ENCODE assay signal across 16 cellular contexts in genomic region chr12:97941686-97942354, GRCh38.
DNase-seq lines count a peak whose midpoint lies in the region; TF ChIP-seq lines count a peak whose summit lies in the region.
"Had no signal": no experiment of that assay in that cellular context is flagged by ENCODE, and none has a peak within 500 bp of the region (broad histone marks: within the 10 kb centered on the region; RNA-seq: fewer than 3 reads in every experiment).

No MANE protein-coding gene starts in this region.

- peak; percentile 28 for DNase-seq in COLO668 (lab: John Stamatoyannopoulos, UW; ENCODE audit: unreplicated experiment)
- DNase-seq in DMS53 (lab: John Stamatoyannopoulos, UW), result peak; percentile 91
- DNase-seq in mammary epithelial cell, result peak; percentile 27
- DNase-seq in kidney tubule cell (ENCODE audit: low spot score), result peak; percentile 26
- DNase-seq in ecto neural progenitor cell (ENCODE audit: low spot score), result no peak
- DNase-seq in chondrocyte (ENCODE audit: low spot score), result no peak
- no peak for DNase-seq in activated T-cell treated with anti-CD3 and anti-CD28 coated beads, Interleukin-2, amount 50 U/mL, for 48 hours
- DNase-seq: CD4-positive, CD25-positive, alpha-beta regulatory T cell; COR-L47; DMS153; GDM1; NCI-H1092; NCI-H1436; NCI-H1930; Right ventricle myocardium superior had no signal

- no peak overlapping the region for H3K4me2 ChIP-seq in mammary epithelial cell (ENCODE audit: insufficient read depth, low read depth, low read length)

- dilution Hi-C loops in mammary epithelial cell (cut with HindIII; ENCODE audit: low sequenced_read_pairs), result no loop called here

- H2AFZ ChIP-seq in mammary epithelial cell (ENCODE audit: low read depth, low read length), result no peak overlapping the region

- H3K4me3 ChIP-seq in mammary epithelial cell (replicated peaks in 1 of 3; ENCODE audit: insufficient read depth in 1 of 3, low read depth in 2 of 3, low read length in 3 of 3), result no peak overlapping the region
- H3K4me3 ChIP-seq: K562 had no signal

- no peak overlapping the region for H3K4me3 Mint-ChIP-seq in chondrocyte (ENCODE audit: unreplicated experiment)
- H3K4me3 Mint-ChIP-seq: CD4-positive, CD25-positive, alpha-beta regulatory T cell had no signal

- H3K27ac ChIP-seq in mammary epithelial cell (ENCODE audit: insufficient read depth, low read depth, low read length), result no peak overlapping the region

- intact Hi-C loops in mammary epithelial cell (cut with micrococcal nuclease), result loop anchor here (5.0 kb wide), 2 partner anchors 225 to 370 kb away; no protein-coding TSS in a partner anchor

- H3K9me3 ChIP-seq in mammary epithelial cell (replicated peaks; ENCODE audit: insufficient read depth, low read length), result peaks cover 2% of the 10 kb centered on the region

- no peak overlapping the region for H3K27ac Mint-ChIP-seq in chondrocyte (ENCODE audit: unreplicated experiment)
- H3K27ac Mint-ChIP-seq: CD4-positive, CD25-positive, alpha-beta regulatory T cell had no signal

- H3K27me3 ChIP-seq in mammary epithelial cell (ENCODE audit: insufficient read depth, low read length), result no peaks in the 10 kb centered on the region

- no peaks in the 10 kb centered on the region for H3K36me3 Mint-ChIP-seq in chondrocyte (ENCODE audit: low read depth)
- H3K36me3 Mint-ChIP-seq: CD4-positive, CD25-positive, alpha-beta regulatory T cell had no signal

- H3K9me3 Mint-ChIP-seq in chondrocyte (ENCODE audit: low read depth), result peaks cover 6% of the 10 kb centered on the region

- no peaks in the 10 kb centered on the region for H4K20me1 ChIP-seq in mammary epithelial cell (ENCODE audit: insufficient read depth, low read length)

- no peak overlapping the region for H3K9ac ChIP-seq in mammary epithelial cell (ENCODE audit: insufficient read depth, low read length)

- WGBS in mammary epithelial cell (ENCODE audit: low coverage, missing lambda C conversion rate), result 93% methylated on average over 3 of the region's 3 CpGs

- in situ Hi-C loops in mammary epithelial cell (cut with MboI; ENCODE audit: low sequenced_read_pairs in 2 of 2), result no loop called here

- H3K4me1 Mint-ChIP-seq in chondrocyte (ENCODE audit: low read depth), result no peaks in the 10 kb centered on the region
- H3K4me1 Mint-ChIP-seq: CD4-positive, CD25-positive, alpha-beta regulatory T cell had no signal

- H3K27me3 Mint-ChIP-seq in chondrocyte (ENCODE audit: low read depth), result no peaks in the 10 kb centered on the region
- H3K27me3 Mint-ChIP-seq: CD4-positive, CD25-positive, alpha-beta regulatory T cell had no signal

- BruUV-seq in mammary epithelial cell (replicated peaks; lab: Mats Ljungman, UMichigan), result no TSS peak

- CTCF ChIA-PET in mammary epithelial cell (lab: Charles Lee; ENCODE audit: low non-redundant PET), result no interaction called here

- no peaks in the 10 kb centered on the region for H3K79me2 ChIP-seq in mammary epithelial cell (ENCODE audit: insufficient read depth, low read length)

- H3K4me1 ChIP-seq in mammary epithelial cell (ENCODE audit: insufficient read depth, low read length), result peaks cover 46% of the 10 kb centered on the region

- no peaks in the 10 kb centered on the region for H3K36me3 ChIP-seq in mammary epithelial cell (ENCODE audit: insufficient read depth, low read length)

- TF ChIP-seq CTCF in mammary epithelial cell (conservative IDR thresholded peaks at IDR 0.05 in 1 of 2, IDR thresholded peaks at IDR 0.05 in 1 of 2; ENCODE audit: extremely low read depth in 1 of 2, insufficient read depth in 1 of 2, low read depth in 1 of 2, low read length in 2 of 2) (no peak), chondrocyte (IDR thresholded peaks at IDR 0.05) (no peak)

Comparison
In these comparisons a context has a peak if more than half of its experiments do, and no peak if none do; other contexts are left out.
1. DNase-seq: peak in COLO668 (single experiment), DMS53 (single experiment), mammary epithelial cell (single experiment) and kidney tubule cell (single experiment); none in ecto neural progenitor cell (single experiment), chondrocyte (single experiment) and activated T-cell treated with anti-CD3 and anti-CD28 coated beads, Interleukin-2, amount 50 U/mL, for 48 hours (0 of 2).